Comparison of ENCODE assay signal across 21 cellular contexts in genomic region chr5:137401946-137402345, GRCh38.
"Had no signal": no experiment of that assay in that cellular context is flagged by ENCODE, and none has a peak within 500 bp of the region (broad histone marks: within the 10 kb centered on the region; RNA-seq: fewer than 3 reads in every experiment).

No MANE protein-coding gene starts in this region.

- H3K36me3 ChIP-seq: esophagus muscularis mucosa, gastroesophageal sphincter, neutrophil, right lobe of liver, tibial nerve, upper lobe of right lung, vagina had no signal

- H3K27me3 ChIP-seq: dorsolateral prefrontal cortex, esophagus muscularis mucosa, hepatocyte, right lobe of liver, testis, tibial nerve, upper lobe of right lung, vagina had no signal

- H3K4me3 ChIP-seq: dorsolateral prefrontal cortex, esophagus muscularis mucosa, gastroesophageal sphincter, hepatocyte, psoas muscle, right lobe of liver, testis, tibial nerve, upper lobe of right lung, vagina had no signal

- H3K4me2 ChIP-seq: hepatocyte had no signal

- H3K79me2 ChIP-seq: hepatocyte had no signal

- ATAC-seq: gastroesophageal sphincter; left colon; naive thymus-derived CD4-positive, alpha-beta T cell; psoas muscle; right lobe of liver; stimulated activated naive B cell treated with anti-CD40 and anti-IgM and Interleukin-4, amounts not matched to agents 10 μg/mL and 1 μg/mL and 100 μg/mL, for 72 hours; stimulated activated naive CD8-positive, alpha-beta T cell treated with anti-CD3 and anti-CD28 coated beads, Interleukin-15, amount 100 ng/mL, for 72 hours; upper lobe of right lung had no signal

- DNase-seq: cortex of kidney; dorsolateral prefrontal cortex; effector CD8-positive, alpha-beta T cell; left colon; naive thymus-derived CD4-positive, alpha-beta T cell; nephron progenitor cell; psoas muscle; retina; right lobe of liver; stimulated activated CD4-positive, alpha-beta T cell treated with anti-CD3 and anti-CD28 coated beads, Interleukin-4, amount 100 ng/mL, for 1 hour; stimulated activated naive B cell treated with anti-CD40 and anti-IgM and Interleukin-4, amounts not matched to agents 10 μg/mL and 1 μg/mL and 100 μg/mL, for 72 hours; stimulated activated naive CD8-positive, alpha-beta T cell treated with anti-CD3 and anti-CD28 coated beads, Interleukin-15, amount 100 ng/mL, for 72 hours; testis; upper lobe of right lung had no signal

- H2AFZ ChIP-seq: hepatocyte had no signal

- H3K4me1 ChIP-seq: esophagus muscularis mucosa, gastroesophageal sphincter, psoas muscle, right lobe of liver, testis, tibial nerve, upper lobe of right lung, vagina had no signal

- H3K9me3 ChIP-seq: esophagus muscularis mucosa, gastroesophageal sphincter, neutrophil, psoas muscle, right lobe of liver, testis, tibial nerve, upper lobe of right lung, vagina had no signal

- H3K27ac ChIP-seq: epithelial cell of prostate, esophagus muscularis mucosa, gastroesophageal sphincter, hepatocyte, neutrophil, psoas muscle, right lobe of liver, testis, tibial nerve, upper lobe of right lung, vagina had no signal
